8 cellular contexts compared by ENCODE assay signal in the genomic region with DNA sequence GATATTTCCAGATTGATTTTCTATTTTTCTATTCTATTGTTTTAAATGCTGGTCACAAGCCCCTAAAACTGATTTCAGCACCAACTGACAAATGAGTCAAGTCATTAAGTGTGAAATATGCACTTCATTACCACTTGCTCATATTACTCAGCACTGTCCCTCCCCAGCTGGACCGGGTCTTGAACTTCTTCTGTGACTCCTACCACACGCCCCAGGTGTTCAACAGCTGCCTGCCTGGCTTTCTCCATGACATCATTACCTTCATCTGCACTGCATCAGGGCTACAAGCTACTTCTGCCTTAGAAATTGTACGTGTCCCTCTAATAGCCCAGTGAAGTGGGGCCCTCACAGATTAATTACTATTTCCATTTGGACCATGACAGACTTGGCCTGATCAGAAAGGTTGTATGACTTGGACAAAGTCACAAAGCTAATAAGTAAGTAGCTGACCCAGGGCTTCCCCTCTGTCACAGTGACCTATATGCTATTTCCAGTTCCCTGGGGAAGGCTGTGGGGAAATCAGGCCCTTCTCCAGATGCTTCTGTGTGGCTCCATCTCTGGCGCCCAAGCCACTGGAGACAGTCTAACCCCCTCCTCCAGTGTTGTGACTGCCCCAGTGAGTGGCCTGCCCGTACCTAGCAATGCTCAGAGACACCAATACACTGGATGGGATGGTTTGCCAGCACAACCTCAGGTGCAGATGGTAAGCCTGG. TPM values are rescaled to one million over a fixed set of nuclear protein-coding genes. Genes with fewer than 3 reads are reported as not detected.
DNase-seq lines count a peak whose midpoint lies in the region; ATAC-seq and TF ChIP-seq lines count a peak whose summit lies in the region.

No MANE protein-coding gene starts in this region.

- no peaks in the 10 kb centered on the region for H3K36me3 Mint-ChIP-seq in activated naive CD8-positive, alpha-beta T cell
- H3K36me3 Mint-ChIP-seq in nephron progenitor cell (ENCODE audit: low read depth) (no peaks in the 10 kb centered on the region), Caco-2 (ENCODE audit: insufficient read depth, unreplicated experiment) (peaks cover 11% of the 10 kb centered on the region)

- H3K27ac Mint-ChIP-seq in activated naive CD8-positive, alpha-beta T cell: peak overlapping the region; percentile 87
- H3K27ac Mint-ChIP-seq in nephron progenitor cell: peak overlapping the region; percentile 16
- no peak overlapping the region for H3K27ac Mint-ChIP-seq in Caco-2 (ENCODE audit: unreplicated experiment)

- DNase-seq in GM10248 (ENCODE audit: extremely low spot score) (peak; percentile 74), nephron progenitor cell (no peak), head of caudate nucleus (no peak), SIG-M5 (lab: John Stamatoyannopoulos, UW) (no peak), NCI-H146 treated with DMSO at 0.1 percent for 48 hours (lab: John Stamatoyannopoulos, UW; ENCODE audit: unreplicated experiment) (no peak), Caco-2 (no peak)

- peak overlapping the region; percentile 21 for H3K4me3 Mint-ChIP-seq in activated naive CD8-positive, alpha-beta T cell
- no peak overlapping the region for H3K4me3 Mint-ChIP-seq in nephron progenitor cell
- H3K4me3 Mint-ChIP-seq in Caco-2 (ENCODE audit: unreplicated experiment): no peak overlapping the region

- no peaks in the 10 kb centered on the region for H3K9me3 Mint-ChIP-seq in activated naive CD8-positive, alpha-beta T cell (ENCODE audit: low read depth)
- H3K9me3 Mint-ChIP-seq in nephron progenitor cell (no peaks in the 10 kb centered on the region), Caco-2 (ENCODE audit: unreplicated experiment) (no peaks in the 10 kb centered on the region)

- ATAC-seq in HG02759 (IDR thresholded peaks at IDR 0.05; ENCODE audit: unreplicated experiment): peak; percentile 36

- H3K36me3 ChIP-seq in Caco-2 (ENCODE audit: control insufficient read depth, insufficient read depth, low read length): no peaks in the 10 kb centered on the region

- POLR2A ChIA-PET in GM10248 (lab: Yijun Ruan, JAX): interaction anchor here (1.1 to 1.4 kb wide), 2 partner anchors 18 to 48 kb away, joined by 3 to 4 read pairs; a partner anchor contains a TSS
- POLR2A ChIA-PET in Caco-2 (lab: Charles Lee): no interaction called here

- no peak overlapping the region for H3K4me3 ChIP-seq in Caco-2 (ENCODE audit: low read depth, low read length)

- H3K27me3 ChIP-seq in Caco-2 (replicated peaks; ENCODE audit: control insufficient read depth, insufficient read depth, low read length): no peaks in the 10 kb centered on the region

- H3K4me1 Mint-ChIP-seq in activated naive CD8-positive, alpha-beta T cell (ENCODE audit: low read depth): peaks cover 95% of the 10 kb centered on the region
- peaks cover 71% of the 10 kb centered on the region for H3K4me1 Mint-ChIP-seq in nephron progenitor cell
- H3K4me1 Mint-ChIP-seq in Caco-2 (ENCODE audit: low read depth, unreplicated experiment): peaks cover 33% of the 10 kb centered on the region

- TF ChIP-seq CTCF in GM10248 (IDR thresholded peaks at IDR 0.05; ENCODE audit: control extremely low read depth, extremely low read depth, low read depth, missing control alignments): no peak
- no peak for TF ChIP-seq CTCF in nephron progenitor cell (IDR thresholded peaks at IDR 0.05)
- no peak for TF ChIP-seq CTCF in Caco-2 (IDR thresholded peaks at IDR 0.05; ENCODE audit: insufficient read depth in 1 of 2, low read depth in 1 of 2, low read length in 1 of 2, severe bottlenecking in 1 of 2, unreplicated experiment in 1 of 2)

- CTCF ChIA-PET in GM10248 (lab: Yijun Ruan, JAX): interaction anchor here (0.9 to 22.3 kb wide), 8 partner anchors 8 to 60 kb away, joined by 3 to 268 read pairs (median 3); a partner anchor contains a TSS
- CTCF ChIA-PET in Caco-2 (lab: Charles Lee): interaction anchor here (0.9 kb wide), 1 partner anchor 21 kb away, joined by 3 read pairs; no protein-coding TSS in a partner anchor

- no peaks in the 10 kb centered on the region for H3K27me3 Mint-ChIP-seq in activated naive CD8-positive, alpha-beta T cell
- H3K27me3 Mint-ChIP-seq in nephron progenitor cell (ENCODE audit: low read depth, poor library complexity) (peaks cover 8% of the 10 kb centered on the region), Caco-2 (ENCODE audit: insufficient read depth, unreplicated experiment) (no peaks in the 10 kb centered on the region)

- intact Hi-C loops in head of caudate nucleus (cut with DNase I) (no loop called here), Caco-2 (cut with micrococcal nuclease; ENCODE audit: unreplicated experiment) (no loop called here)

- no TSS peak for BruUV-seq in Caco-2 (replicated peaks; lab: Mats Ljungman, UMichigan)

- H3K4me1 ChIP-seq in Caco-2: no peaks in the 10 kb centered on the region; the same call in 1 of the 2 replicates

- H3K9me3 ChIP-seq in Caco-2: no peaks in the 10 kb centered on the region

RNA-seq across cellular contexts. Expression of a gene that starts 18.1 kb away (rescaled TPM):
- 11.1 and 12.2 TPM in 2 replicates for total RNA-seq in Caco-2 (2022)

RNA-seq across cellular contexts. Expression of a gene that starts 19.4 kb away (rescaled TPM):
- 6.3 and 7.4 TPM in 2 replicates for total RNA-seq in Caco-2 (2022)

RNA-seq across cellular contexts. Expression of a gene that starts 42.0 kb away (rescaled TPM):
- total RNA-seq in Caco-2 (2022): not detected in 2 replicates

RNA-seq across cellular contexts. Expression of a gene that starts 48.0 kb away (rescaled TPM):
- total RNA-seq in Caco-2 (2022): 182 and 188 TPM in 2 replicates

RNA-seq across cellular contexts. Expression of a gene that starts 48.1 kb away (rescaled TPM):
- 4.8 and 4.9 TPM in 2 replicates for total RNA-seq in Caco-2 (2022)
